Comparison of ENCODE assay signal across 3 cellular contexts in genomic region chr20:12095224-12095623, GRCh38.
"Had no signal": no experiment of that assay in that cellular context is flagged by ENCODE, and none has a peak within 500 bp of the region (broad histone marks: within the 10 kb centered on the region; RNA-seq: fewer than 3 reads in every experiment).

No MANE protein-coding gene starts in this region.

- ATAC-seq: GM12878 had no signal

- H3K4me3 ChIP-seq: GM12878 had no signal

- DNase-seq: GDM1, GF-D8 had no signal
